8 cellular contexts compared by ENCODE assay signal in genomic region chr17:1109606-1110523, GRCh38.
A peak's percentile ranks its signal among the peaks of the same experiment; 100 is the strongest.
DNase-seq lines count a peak whose midpoint lies in the region; TF ChIP-seq lines count a peak whose summit lies in the region.

No MANE protein-coding gene starts in this region.

- peak; percentile 83 for TF ChIP-seq CTCF in HEK293 (tag by site-specific recombination; IDR thresholded peaks at IDR 0.05)

- H3K4me1 ChIP-seq in HEK293 (ENCODE audit: control insufficient read depth, insufficient read depth, low read length): peaks cover 38% of the 10 kb centered on the region
- peaks cover 32% of the 10 kb centered on the region for H3K4me1 ChIP-seq in effector memory CD4-positive, alpha-beta T cell (ENCODE audit: control insufficient read depth, insufficient read depth, low read length, poor library complexity, severe bottlenecking)
- peaks cover 49% of the 10 kb centered on the region for H3K4me1 ChIP-seq in muscle layer of colon (ENCODE audit: insufficient read depth, low read length)
- H3K4me1 ChIP-seq in urinary bladder (ENCODE audit: insufficient read depth): peaks cover 5% of the 10 kb centered on the region

- DNase-seq in COLO668 (lab: John Stamatoyannopoulos, UW; ENCODE audit: unreplicated experiment) (peak; percentile 64), T follicular helper cell (ENCODE audit: low read depth) (peak; percentile 20), hippocampal formation (lab: John Stamatoyannopoulos, UW) (no peak)
- DNase-seq in effector memory CD4-positive, alpha-beta T cell: no peak
- no peak for DNase-seq in activated effector memory CD4-positive, alpha-beta T cell treated with anti-CD3 and anti-CD28 coated beads, Interleukin-2, amount 50 U/mL, for 16 hours

- H3K9me3 ChIP-seq in HEK293 (ENCODE audit: control insufficient read depth, insufficient read depth, low read depth, low read length) (no peaks in the 10 kb centered on the region), muscle layer of colon (ENCODE audit: low read length) (no peaks in the 10 kb centered on the region)
- no peaks in the 10 kb centered on the region for H3K9me3 ChIP-seq in effector memory CD4-positive, alpha-beta T cell (ENCODE audit: control insufficient read depth, low read length)

- 17% methylated on average over 33 of the region's 33 CpGs for WGBS in urinary bladder

- CTCF ChIA-PET in HEK293 (lab: Yijun Ruan, JAX): interaction anchor here (0.6 to 4.0 kb wide), 6 partner anchors 11 to 53 kb away, joined by 3 to 25 read pairs (median 4); no protein-coding TSS in a partner anchor

- H3K27me3 ChIP-seq in effector memory CD4-positive, alpha-beta T cell (replicated peaks; ENCODE audit: control insufficient read depth, insufficient read depth, low read length, poor library complexity, severe bottlenecking): no peaks in the 10 kb centered on the region
- no peaks in the 10 kb centered on the region for H3K27me3 ChIP-seq in muscle layer of colon (ENCODE audit: control insufficient read depth in 1 of 2, insufficient read depth in 2 of 2, low read length in 2 of 2)

- peak overlapping the region; percentile 94 for H3K27ac ChIP-seq in HEK293 (ENCODE audit: extremely low read depth, low read depth, low read length)
- peak overlapping the region; percentile 83 for H3K27ac ChIP-seq in effector memory CD4-positive, alpha-beta T cell (ENCODE audit: insufficient read depth, low read length, poor library complexity, severe bottlenecking)
- peak overlapping the region; percentile 78 for H3K27ac ChIP-seq in muscle layer of colon (ENCODE audit: low read depth, low read length)
- H3K27ac ChIP-seq in urinary bladder (ENCODE audit: low read depth): peak overlapping the region; percentile 91

- POLR2A ChIA-PET in HEK293 (lab: Yijun Ruan, JAX): interaction anchor here (0.6 to 1.0 kb wide), 4 partner anchors 8 to 377 kb away, joined by 3 to 8 read pairs (median 4); no protein-coding TSS in a partner anchor

- H3K4me3 ChIP-seq in HEK293 (ENCODE audit: low read depth, low read length): peak overlapping the region; percentile 70
- peak overlapping the region; percentile 78 for H3K4me3 ChIP-seq in effector memory CD4-positive, alpha-beta T cell (ENCODE audit: insufficient read depth, low read depth, low read length, poor library complexity, severe bottlenecking)
- H3K4me3 ChIP-seq in muscle layer of colon (ENCODE audit: low read depth in 1 of 2, low read length in 2 of 2): peak overlapping the region; percentile 43 to 50
- peak overlapping the region; percentile 64 for H3K4me3 ChIP-seq in urinary bladder (ENCODE audit: low read depth, low read length)

- H3K36me3 ChIP-seq in HEK293 (ENCODE audit: control insufficient read depth in 2 of 2, insufficient read depth in 1 of 2, low read length in 2 of 2): peaks cover 3 to 9% of the 10 kb centered on the region in 2 experiments; a peak in 2 of 3 replicates
- H3K36me3 ChIP-seq in effector memory CD4-positive, alpha-beta T cell (ENCODE audit: control insufficient read depth, insufficient read depth, low read length): no peaks in the 10 kb centered on the region
- no peaks in the 10 kb centered on the region for H3K36me3 ChIP-seq in muscle layer of colon (ENCODE audit: insufficient read depth, low read length)
- H3K36me3 ChIP-seq in urinary bladder (ENCODE audit: insufficient read depth): no peaks in the 10 kb centered on the region

- no peak overlapping the region for H3K9ac ChIP-seq in muscle layer of colon (ENCODE audit: low read length)

TF ChIP-seq in HEK293, 187 proteins besides CTCF, POLR2A, EP300 and RAD21 (continues in another document):
- TF ChIP-seq ZNF626 (tag by site-specific recombination; IDR thresholded peaks at IDR 0.05) (no peak), PBX3 (CRISPR knock-in tag; IDR thresholded peaks at IDR 0.05) (no peak), ZNF18 (tag by site-specific recombination; IDR thresholded peaks at IDR 0.05) (no peak), ZNF398 (tag by site-specific recombination; IDR thresholded peaks at IDR 0.05) (peak; percentile 68), ZNF214 (tag by site-specific recombination; IDR thresholded peaks at IDR 0.05; ENCODE audit: borderline replicate concordance) (no peak), ZFHX2 (tag by site-specific recombination; conservative IDR thresholded peaks at IDR 0.05) (peak; percentile 58), ZNF792 (tag by site-specific recombination; IDR thresholded peaks at IDR 0.05) (no peak), ZNF280C (tag by site-specific recombination; IDR thresholded peaks at IDR 0.05) (no peak), MZF1 (tag by site-specific recombination; IDR thresholded peaks at IDR 0.05; ENCODE audit: borderline replicate concordance) (no peak), ZSCAN23 (tag by site-specific recombination; IDR thresholded peaks at IDR 0.05) (no peak), ZNF501 (tag by site-specific recombination; IDR thresholded peaks at IDR 0.05) (no peak), ZFP37 (tag by site-specific recombination; IDR thresholded peaks at IDR 0.05) (no peak), ZNF664 (tag by site-specific recombination; IDR thresholded peaks at IDR 0.05) (no peak), ZBTB7A (tag by site-specific recombination; IDR thresholded peaks at IDR 0.05; ENCODE audit: low read depth) (0 out of 2 replicates have a peak, but pooled peaks have one; percentile 32), ZNF354C (tag by site-specific recombination; IDR thresholded peaks at IDR 0.05; ENCODE audit: borderline replicate concordance, low read depth) (no peak), RBAK (tag by site-specific recombination; IDR thresholded peaks at IDR 0.05) (no peak), GLIS2 (tag by site-specific recombination; IDR thresholded peaks at IDR 0.05) (peak; percentile 58), ZNF514 (tag by site-specific recombination; IDR thresholded peaks at IDR 0.05) (no peak), FEZF1 (tag by site-specific recombination; IDR thresholded peaks at IDR 0.05) (no peak), ZNF23 (tag by site-specific recombination; IDR thresholded peaks at IDR 0.05; ENCODE audit: borderline replicate concordance) (no peak), ZNF433 (tag by site-specific recombination; IDR thresholded peaks at IDR 0.05; ENCODE audit: low read depth) (no peak), ZNF112 (tag by site-specific recombination; IDR thresholded peaks at IDR 0.05) (no peak), ZNF155 (tag by site-specific recombination; IDR thresholded peaks at IDR 0.05) (no peak), ZNF529 (tag by site-specific recombination; IDR thresholded peaks at IDR 0.05; ENCODE audit: insufficient replicate concordance) (no peak), SCRT1 (tag by site-specific recombination; IDR thresholded peaks at IDR 0.05; ENCODE audit: borderline replicate concordance) (no peak)

Comparison
In these comparisons a context has a peak if more than half of its experiments do, and no peak if none do; other contexts are left out.
1. DNase-seq: peak in COLO668 (single experiment) and T follicular helper cell (single experiment); none in effector memory CD4-positive, alpha-beta T cell (0 of 3), activated effector memory CD4-positive, alpha-beta T cell treated with anti-CD3 and anti-CD28 coated beads, Interleukin-2, amount 50 U/mL, for 16 hours (single experiment) and hippocampal formation (0 of 2).
2. Peak in every context shown above with its lines, with median percentiles within 50 percentile points of each other: H3K27ac ChIP-seq and H3K4me3 ChIP-seq.